ENCODE assay signal across 10 cellular contexts in genomic region chr22:43104056-43104625, GRCh38. TPM values are rescaled to one million over a fixed set of nuclear protein-coding genes. Genes with fewer than 3 reads are reported as not detected.
DNase-seq lines count a peak whose midpoint lies in the region; ATAC-seq, FAIRE-seq and TF ChIP-seq lines count a peak whose summit lies in the region.
"Not testable (repeated sequence)": the region's sequence is repeated elsewhere in the genome, so short reads cannot be mapped to it uniquely, and the experiment has no call there.
"Had no signal": no experiment of that assay in that cellular context is flagged by ENCODE, and none has a peak within 500 bp of the region (broad histone marks: within the 10 kb centered on the region; RNA-seq: fewer than 3 reads in every experiment).

No MANE protein-coding gene starts in this region.

- peak overlapping the region; percentile 72 for H3K27ac Mint-ChIP-seq in T-helper 17 cell
- H3K27ac Mint-ChIP-seq in activated CD8-positive, alpha-beta T cell treated with anti-CD3 and anti-CD28 coated beads, Interleukin-2, amount 10 ng/mL, durations not matched to agents 7 days and 5 days = peak overlapping the region; percentile 61

- intact Hi-C loops in upper lobe of right lung (cut with DNase I) = not testable (repeated sequence)

- H3K36me3 Mint-ChIP-seq in T-helper 17 cell (ENCODE audit: low read depth); activated CD8-positive, alpha-beta T cell treated with anti-CD3 and anti-CD28 coated beads, Interleukin-2, amount 10 ng/mL, durations not matched to agents 7 days and 5 days (ENCODE audit: low read depth): not testable (repeated sequence)

- not testable (repeated sequence) for TF ChIP-seq POLR2A in GM12891 (IDR thresholded peaks at IDR 0.05; ENCODE audit: low read depth, low read length)

- H2AFZ ChIP-seq in osteoblast (ENCODE audit: low read length) = not testable (repeated sequence)

- H3K9me3 Mint-ChIP-seq in activated CD8-positive, alpha-beta T cell treated with anti-CD3 and anti-CD28 coated beads, Interleukin-2, amount 10 ng/mL, durations not matched to agents 7 days and 5 days (ENCODE audit: insufficient read depth) = not testable (repeated sequence)

- not testable (repeated sequence) for H3K4me1 ChIP-seq in osteoblast (ENCODE audit: insufficient read depth, low read length); upper lobe of right lung

- H3K9me3 ChIP-seq in T-helper 17 cell (ENCODE audit: control insufficient read depth, low read length, poor library complexity, severe bottlenecking); osteoblast (ENCODE audit: low read depth, low read length); upper lobe of right lung: not testable (repeated sequence)

- not testable (repeated sequence) for H4K20me1 ChIP-seq in osteoblast (ENCODE audit: insufficient read depth, low read length)

- not testable (repeated sequence) for H3K4me2 ChIP-seq in osteoblast (ENCODE audit: insufficient read depth, low read length)

- H3K79me2 ChIP-seq in osteoblast (ENCODE audit: insufficient read depth, low read length) = not testable (repeated sequence)

- H3K27ac ChIP-seq in osteoblast (ENCODE audit: low read depth, low read length) = not testable (repeated sequence)
- peak overlapping the region; percentile 47 for H3K27ac ChIP-seq in upper lobe of right lung

- DNase-seq in GM12891 (ENCODE audit: insufficient read length, low spot score); upper lobe of right lung: not testable (repeated sequence)
- DNase-seq in MV-4-11 (lab: John Stamatoyannopoulos, UW) (peak; percentile 48), T-helper 17 cell (peak in 1 of 3 donors; percentile 25), kidney glomerular epithelial cell (lab: John Stamatoyannopoulos, UW) (peak; percentile 38), osteoblast (ENCODE audit: insufficient read length, low spot score, missing footprints) (peak; percentile 10)
- peak; percentile 59 for DNase-seq in activated CD8-positive, alpha-beta T cell treated with anti-CD3 and anti-CD28 coated beads, Interleukin-2, amount 10 ng/mL, durations not matched to agents 7 days and 5 days
- DNase-seq in central memory CD4-positive, alpha-beta T cell = peak; percentile 52

- TF ChIP-seq CTCF in osteoblast (IDR thresholded peaks at IDR 0.05; ENCODE audit: extremely low read depth, low read depth, low read length); upper lobe of right lung (IDR thresholded peaks at IDR 0.05): not testable (repeated sequence)

- POLR2A ChIA-PET in activated CD8-positive, alpha-beta T cell treated with anti-CD3 and anti-CD28 coated beads, Interleukin-2, amount 10 ng/mL, durations not matched to agents 7 days and 5 days (lab: Charles Lee) = not testable (repeated sequence)

- not testable (repeated sequence) for H3K27me3 Mint-ChIP-seq in T-helper 17 cell; activated CD8-positive, alpha-beta T cell treated with anti-CD3 and anti-CD28 coated beads, Interleukin-2, amount 10 ng/mL, durations not matched to agents 7 days and 5 days (ENCODE audit: low read depth)

- ATAC-seq in T-helper 17 cell = peak; percentile 90
- peak; percentile 78 for ATAC-seq in activated CD8-positive, alpha-beta T cell treated with anti-CD3 and anti-CD28 coated beads, Interleukin-2, amount 10 ng/mL, durations not matched to agents 7 days and 5 days
- peak; percentile 37 for ATAC-seq in upper lobe of right lung

- H3K4me3 Mint-ChIP-seq in T-helper 17 cell = peak overlapping the region; percentile 33
- H3K4me3 Mint-ChIP-seq in activated CD8-positive, alpha-beta T cell treated with anti-CD3 and anti-CD28 coated beads, Interleukin-2, amount 10 ng/mL, durations not matched to agents 7 days and 5 days = not testable (repeated sequence)

- not testable (repeated sequence) for H3K4me3 ChIP-seq in osteoblast (ENCODE audit: insufficient read depth, low read length); upper lobe of right lung

- H3K4me1 Mint-ChIP-seq in T-helper 17 cell = peaks cover 17% of the 10 kb centered on the region
- H3K4me1 Mint-ChIP-seq in activated CD8-positive, alpha-beta T cell treated with anti-CD3 and anti-CD28 coated beads, Interleukin-2, amount 10 ng/mL, durations not matched to agents 7 days and 5 days (ENCODE audit: low read depth) = not testable (repeated sequence)

- H3K36me3 ChIP-seq in osteoblast (ENCODE audit: insufficient read depth, low read length); upper lobe of right lung: not testable (repeated sequence)

- peak; percentile 60 for FAIRE-seq in GM12891 (lab: Jason Lieb, UNC)

- peaks cover 15% of the 10 kb centered on the region for H3K27me3 ChIP-seq in osteoblast (ENCODE audit: insufficient read depth, low read length)
- H3K27me3 ChIP-seq in upper lobe of right lung = not testable (repeated sequence)

- CTCF ChIA-PET in activated CD8-positive, alpha-beta T cell treated with anti-CD3 and anti-CD28 coated beads, Interleukin-2, amount 10 ng/mL, durations not matched to agents 7 days and 5 days (lab: Charles Lee) = interaction anchor here (1.8 kb wide), 1 partner anchor 14 kb away, joined by 7 read pairs; no protein-coding TSS in a partner anchor

RNA-seq across cellular contexts. Expression of gene BIK, which starts 6.4 kb away (rescaled TPM):
- polyA plus RNA-seq in GM12891 (2012; ENCODE audit: low read depth, missing spikeins) = 8.7 TPM
- total RNA-seq in T-helper 17 cell (1 to 10 TPM; 2.3 to 3.8 TPM), osteoblast (not detected in 2 replicates), upper lobe of right lung (0.87 TPM)
- total RNA-seq in activated CD8-positive, alpha-beta T cell treated with anti-CD3 and anti-CD28 coated beads, Interleukin-2, amount 10 ng/mL, durations not matched to agents 7 days and 5 days = 1 to 10 TPM; 1.7 to 2.0 TPM
- total RNA-seq: gastrocnemius medialis, tibial nerve had no signal

RNA-seq across cellular contexts. Expression of gene TTLL1, which starts 14.9 kb away (rescaled TPM):
- 5.2 TPM for polyA plus RNA-seq in GM12891 (2012; ENCODE audit: low read depth, missing spikeins)
- total RNA-seq in T-helper 17 cell = 1 to 10 TPM; 3.3 to 5.9 TPM
- 1 to 10 TPM; 8.0 to 8.7 TPM for total RNA-seq in activated CD8-positive, alpha-beta T cell treated with anti-CD3 and anti-CD28 coated beads, Interleukin-2, amount 10 ng/mL, durations not matched to agents 7 days and 5 days
- 15.9 and 20.0 TPM in 2 replicates for total RNA-seq in osteoblast
- 5.1 TPM for total RNA-seq in upper lobe of right lung

RNA-seq across cellular contexts. Expression of gene MCAT, which starts 39.1 kb away (rescaled TPM):
- polyA plus RNA-seq in GM12891 (2012; ENCODE audit: low read depth, missing spikeins) = 12.8 TPM
- total RNA-seq in T-helper 17 cell (10 to 100 TPM; 16.5 to 19.2 TPM), osteoblast (12.7 and 21.4 TPM in 2 replicates), upper lobe of right lung (12.1 TPM)
- total RNA-seq in activated CD8-positive, alpha-beta T cell treated with anti-CD3 and anti-CD28 coated beads, Interleukin-2, amount 10 ng/mL, durations not matched to agents 7 days and 5 days = 10 to 100 TPM; 10.9 to 11.6 TPM

RNA-seq across cellular contexts. Expression of gene TSPO, which starts 47.2 kb away (rescaled TPM):
- polyA plus RNA-seq in GM12891 (2012; ENCODE audit: low read depth, missing spikeins) = 5.6 TPM
- 10 to 100 TPM; 74.1 to 89.1 TPM for total RNA-seq in T-helper 17 cell
- 10 to 100 TPM; 90.0 to 91.8 TPM for total RNA-seq in activated CD8-positive, alpha-beta T cell treated with anti-CD3 and anti-CD28 coated beads, Interleukin-2, amount 10 ng/mL, durations not matched to agents 7 days and 5 days
- total RNA-seq in osteoblast = 274 and 297 TPM in 2 replicates
- 185 TPM for total RNA-seq in upper lobe of right lung

Comparison
In these comparisons a context has a peak if more than half of its experiments do, and no peak if none do; other contexts are left out.
1. ATAC-seq: peak in every context shown above with its lines; median percentile 90 in T-helper 17 cell; 78 in activated CD8-positive, alpha-beta T cell treated with anti-CD3 and anti-CD28 coated beads, Interleukin-2, amount 10 ng/mL, durations not matched to agents 7 days and 5 days; 37 in upper lobe of right lung.